14 cellular contexts compared by ENCODE assay signal in genomic region chr11:75024068-75024449, GRCh38. TPM values are rescaled to one million over a fixed set of nuclear protein-coding genes. Genes with fewer than 3 reads are reported as not detected.
DNase-seq lines count a peak whose midpoint lies in the region; ATAC-seq and TF ChIP-seq lines count a peak whose summit lies in the region.
"Had no signal": no experiment of that assay in that cellular context is flagged by ENCODE, and none has a peak within 500 bp of the region (broad histone marks: within the 10 kb centered on the region; RNA-seq: fewer than 3 reads in every experiment).

No MANE protein-coding gene starts in this region.

- peaks cover 16% of the 10 kb centered on the region for H3K27me3 Mint-ChIP-seq in T-helper 17 cell
- no peaks in the 10 kb centered on the region for H3K27me3 Mint-ChIP-seq in T-cell

- no peak for TF ChIP-seq POLR2A in erythroblast (IDR thresholded peaks at IDR 0.05; ENCODE audit: low read length)

- H3K9me3 Mint-ChIP-seq in T-cell, result no peaks in the 10 kb centered on the region

- DNase-seq in Ammon's horn (ENCODE audit: low spot score), result peak; percentile 71
- DNase-seq in T-helper 17 cell, result no peak
- DNase-seq in globus pallidus (ENCODE audit: low spot score), result peak; percentile 82
- DNase-seq in nucleus accumbens (lab: John Stamatoyannopoulos, UW), result peak in 29 of 56 donors; percentile 3 to 76 (median 28)
- no peak for DNase-seq in NCI-H2171 (lab: John Stamatoyannopoulos, UW)
- DNase-seq in T-cell, result no peak
- no peak for DNase-seq in CD1c-positive myeloid dendritic cell (ENCODE audit: extremely low spot score)
- no peak for DNase-seq in erythroblast (lab: John Stamatoyannopoulos, UW)
- DNase-seq: Caco-2, KG1, NCI-H1092 treated with DMSO at 0.1 percent for 48 hours, NCI-H1694, NCI-H2107, Peyer's patch had no signal

- CTCF ChIA-PET in T-cell (lab: Charles Lee), result interaction anchor here in 1 of 2 donors (2.6 kb wide), 1 partner anchor 225 kb away, joined by 22 read pairs; no protein-coding TSS in a partner anchor

- H3K36me3 Mint-ChIP-seq in T-helper 17 cell (ENCODE audit: low read depth) (peaks cover 4% of the 10 kb centered on the region), T-cell (no peaks in the 10 kb centered on the region)

- POLR2A ChIA-PET in T-cell (lab: Charles Lee), result no interaction called here

- H3K4me3 Mint-ChIP-seq in T-helper 17 cell, result no peak overlapping the region
- H3K4me3 Mint-ChIP-seq in T-cell, result no peak overlapping the region

- ATAC-seq in T-helper 17 cell, result no peak
- no peak for ATAC-seq in T-cell (replicated peaks in 1 of 4)

- peaks cover 2% of the 10 kb centered on the region for H3K4me1 Mint-ChIP-seq in T-helper 17 cell
- H3K4me1 Mint-ChIP-seq in T-cell, result no peaks in the 10 kb centered on the region

- H3K9me3 ChIP-seq in T-helper 17 cell (ENCODE audit: control insufficient read depth, low read length, poor library complexity, severe bottlenecking), result no peaks in the 10 kb centered on the region
- H3K9me3 ChIP-seq: Peyer's patch had no signal

- H3K27ac Mint-ChIP-seq in T-helper 17 cell (peak overlapping the region; percentile 39), T-cell (no peak overlapping the region)

RNA-seq across cellular contexts. Expression of gene NEU3, which starts 35.3 kb away (rescaled TPM):
- 10 to 100 TPM; 10.7 to 11.3 TPM for total RNA-seq in T-helper 17 cell
- total RNA-seq in T-cell, result 10 to 100 TPM; 12.4 to 18.0 (median 13.0) TPM

Comparison
In these comparisons a context has a peak if more than half of its experiments do, and no peak if none do; other contexts are left out.
1. DNase-seq: peak in Ammon's horn (single experiment), globus pallidus (single experiment) and nucleus accumbens (29 of 56); none in T-helper 17 cell (0 of 3), NCI-H2171 (single experiment), T-cell (0 of 34), CD1c-positive myeloid dendritic cell (single experiment) and erythroblast (0 of 2).